ENCODE assay signal across 11 cellular contexts in genomic region chr7:2851499-2851898, GRCh38. TPM values are rescaled to one million over a fixed set of nuclear protein-coding genes. Genes with fewer than 3 reads are reported as not detected.
A peak's percentile ranks its signal among the peaks of the same experiment; 100 is the strongest.
DNase-seq lines count a peak whose midpoint lies in the region; ATAC-seq and TF ChIP-seq lines count a peak whose summit lies in the region.
"Had no signal": no experiment of that assay in that cellular context is flagged by ENCODE, and none has a peak within 500 bp of the region (broad histone marks: within the 10 kb centered on the region; RNA-seq: fewer than 3 reads in every experiment).

No MANE protein-coding gene starts in this region.

- no peaks in the 10 kb centered on the region for H3K9me3 Mint-ChIP-seq in immature natural killer cell

- H3K4me1 Mint-ChIP-seq in immature natural killer cell: peaks cover 0 to 8% of the 10 kb centered on the region in 2 donors

- BruUV-seq in A673 (replicated peaks; lab: Mats Ljungman, UMichigan): no TSS peak

- H3K4me3 ChIP-seq in A673 (ENCODE audit: low read depth, low read length, poor library complexity, severe bottlenecking): no peak overlapping the region
- H3K4me3 ChIP-seq: hepatocyte, mucosa of descending colon had no signal

- CTCF ChIA-PET in A673 (lab: Charles Lee): no interaction called here

- no peaks in the 10 kb centered on the region for H3K9me3 ChIP-seq in A673 (ENCODE audit: low read depth, low read length, poor library complexity, severe bottlenecking)
- H3K9me3 ChIP-seq: mucosa of descending colon had no signal

- H3K27ac ChIP-seq in A673 (ENCODE audit: low read depth, low read length, poor library complexity, severe bottlenecking): no peak overlapping the region
- H3K27ac ChIP-seq: hepatocyte had no signal

- no peaks in the 10 kb centered on the region for H3K27me3 ChIP-seq in A673 (replicated peaks; ENCODE audit: insufficient read depth, low read depth, low read length, poor library complexity)
- H3K27me3 ChIP-seq: hepatocyte had no signal

- DNase-seq in activated CD4-positive, CD25-positive, alpha-beta regulatory T cell treated with anti-CD3 and anti-CD28 coated beads, Interleukin-2, amount 50 U/mL, for 72 hours: no peak
- DNase-seq in immature natural killer cell (peak; percentile 27 to 53 (median 46)), A673 (ENCODE audit: low spot score) (no peak), T-helper 9 cell (no peak)
- DNase-seq: 8988T, mucosa of descending colon had no signal

- peaks cover 0 to 5% (median 0%) of the 10 kb centered on the region in 3 donors for H3K36me3 Mint-ChIP-seq in immature natural killer cell

- H3K27ac Mint-ChIP-seq in immature natural killer cell: peak overlapping the region in 1 of 6 donors; percentile 20

- intact Hi-C loops in A673 (cut with micrococcal nuclease; ENCODE audit: unreplicated experiment): no loop called here

- H3K36me3 ChIP-seq in A673 (ENCODE audit: insufficient read depth, low read length, poor library complexity, severe bottlenecking): no peaks in the 10 kb centered on the region

- peaks cover 5 to 11% (median 8%) of the 10 kb centered on the region in 3 donors for H3K27me3 Mint-ChIP-seq in immature natural killer cell (ENCODE audit: low read depth in 3 of 3)

- H3K4me1 ChIP-seq in A673 (ENCODE audit: insufficient read depth, low read length, poor library complexity, severe bottlenecking): no peaks in the 10 kb centered on the region

- no peak for TF ChIP-seq CTCF in A673 (conservative IDR thresholded peaks at IDR 0.05; ENCODE audit: low read depth, low read length)

- POLR2A ChIA-PET in A673 (lab: Charles Lee; ENCODE audit: low non-redundant PET): no interaction called here

- H3K4me3 Mint-ChIP-seq in immature natural killer cell: peak overlapping the region in 3 of 5 donors; percentile 0 to 48 (median 36)

- ATAC-seq in activated CD4-positive, CD25-positive, alpha-beta regulatory T cell treated with anti-CD3 and anti-CD28 coated beads, Interleukin-2, amount 50 U/mL, for 24 hours: peak; percentile 87 to 90
- ATAC-seq in GM21390 (IDR thresholded peaks at IDR 0.05; ENCODE audit: unreplicated experiment) (peak; percentile 64), HG03520 (IDR thresholded peaks at IDR 0.05; ENCODE audit: unreplicated experiment) (peak; percentile 87), HG03460 (IDR thresholded peaks at IDR 0.05; ENCODE audit: unreplicated experiment) (no peak)
- ATAC-seq: mucosa of descending colon had no signal

RNA-seq across cellular contexts. Expression of gene GNA12, which starts 7.4 kb away (rescaled TPM):
- 1 to 10 TPM; 4.7 to 6.1 (median 4.8) TPM for polyA plus RNA-seq in immature natural killer cell
- total RNA-seq in A673 (2021): 35.5 and 41.2 TPM in 2 replicates

Comparison
In these comparisons a context has a peak if more than half of its experiments do, and no peak if none do; other contexts are left out.
1. DNase-seq: peak in immature natural killer cell (3 of 3); none in activated CD4-positive, CD25-positive, alpha-beta regulatory T cell treated with anti-CD3 and anti-CD28 coated beads, Interleukin-2, amount 50 U/mL, for 72 hours (single experiment), A673 (single experiment) and T-helper 9 cell (single experiment).